13 cellular contexts compared by ENCODE assay signal in genomic region chr5:134252671-134253070, GRCh38. TPM values are rescaled to one million over a fixed set of nuclear protein-coding genes. Genes with fewer than 3 reads are reported as not detected.
A peak's percentile ranks its signal among the peaks of the same experiment; 100 is the strongest.
DNase-seq lines count a peak whose midpoint lies in the region; ATAC-seq and TF ChIP-seq lines count a peak whose summit lies in the region.
"Had no signal": no experiment of that assay in that cellular context is flagged by ENCODE, and none has a peak within 500 bp of the region (broad histone marks: within the 10 kb centered on the region; RNA-seq: fewer than 3 reads in every experiment).

No MANE protein-coding gene starts in this region.

- H3K36me3 ChIP-seq in fibroblast of lung (ENCODE audit: control insufficient read depth, insufficient read depth, low read length) (no peaks in the 10 kb centered on the region), osteoblast (ENCODE audit: insufficient read depth, low read length) (no peaks in the 10 kb centered on the region)

- ATAC-seq in HG02610 (IDR thresholded peaks at IDR 0.05; ENCODE audit: unreplicated experiment), result no peak
- ATAC-seq in GM18861 (IDR thresholded peaks at IDR 0.05; ENCODE audit: unreplicated experiment), result no peak
- ATAC-seq: activated naive CD8-positive, alpha-beta T cell treated with anti-CD3 and anti-CD28 coated beads, Interleukin-2, amount 50 U/mL, for 24 hours; sciatic nerve; T-cell had no signal

- H3K79me2 ChIP-seq in fibroblast of lung (ENCODE audit: control insufficient read depth, insufficient read depth, low read length) (no peaks in the 10 kb centered on the region), osteoblast (ENCODE audit: insufficient read depth, low read length) (no peaks in the 10 kb centered on the region)

- H3K4me2 ChIP-seq in fibroblast of lung (ENCODE audit: extremely low read depth, insufficient read depth, low read length) (no peak overlapping the region), osteoblast (ENCODE audit: insufficient read depth, low read length) (peak overlapping the region; percentile 37)

- H3K4me3 ChIP-seq in fibroblast of lung (replicated peaks in 1 of 4; ENCODE audit: control extremely low read depth in 1 of 4, insufficient read depth in 1 of 4, low read depth in 3 of 4, low read length in 4 of 4), result no peak overlapping the region
- H3K4me3 ChIP-seq in osteoblast (ENCODE audit: insufficient read depth, low read length), result no peak overlapping the region

- TF ChIP-seq CTCF in RWPE1 (conservative IDR thresholded peaks at IDR 0.05; ENCODE audit: low read depth) (no peak), fibroblast of lung (conservative IDR thresholded peaks at IDR 0.05 in 1 of 2, IDR thresholded peaks at IDR 0.05 in 1 of 2; ENCODE audit: low read depth in 1 of 2, low read length in 2 of 2) (no peak), osteoblast (IDR thresholded peaks at IDR 0.05; ENCODE audit: extremely low read depth, low read depth, low read length) (no peak)

- H4K20me1 ChIP-seq in fibroblast of lung (ENCODE audit: control insufficient read depth, extremely low read depth, insufficient read depth, low read length), result no peaks in the 10 kb centered on the region
- H4K20me1 ChIP-seq in osteoblast (ENCODE audit: insufficient read depth, low read length), result no peaks in the 10 kb centered on the region

- DNase-seq in ELR (ENCODE audit: low read depth) (peak; percentile 97), RWPE1 (ENCODE audit: low spot score) (peak; percentile 60), fibroblast of lung (ENCODE audit: low read depth in 2 of 2) (peak; percentile 70 to 92), osteoblast (ENCODE audit: insufficient read length, low spot score, missing footprints) (peak; percentile 79), GF-D8 (lab: John Stamatoyannopoulos, UW) (no peak), NCI-H2029 (lab: John Stamatoyannopoulos, UW) (no peak)
- DNase-seq: activated naive CD8-positive, alpha-beta T cell treated with anti-CD3 and anti-CD28 coated beads, Interleukin-2, amount 50 U/mL, for 24 hours; KBM-7; midbrain; T-cell had no signal

- no peak overlapping the region for H3K9ac ChIP-seq in fibroblast of lung (ENCODE audit: insufficient read depth, low read length)

- H3K27me3 ChIP-seq in fibroblast of lung (ENCODE audit: control insufficient read depth, insufficient read depth, low read length) (no peaks in the 10 kb centered on the region), osteoblast (ENCODE audit: insufficient read depth, low read length) (no peaks in the 10 kb centered on the region)

- CTCF ChIA-PET in RWPE1 (lab: Yijun Ruan, JAX), result no interaction called here

- H3K27ac ChIP-seq in RWPE1 (no peak overlapping the region), fibroblast of lung (ENCODE audit: insufficient read depth, low read length) (no peak overlapping the region), osteoblast (ENCODE audit: low read depth, low read length) (peak overlapping the region; percentile 43)

- H3K9me3 ChIP-seq in fibroblast of lung (ENCODE audit: control insufficient read depth, insufficient read depth, low read depth, low read length), result no peaks in the 10 kb centered on the region
- no peaks in the 10 kb centered on the region for H3K9me3 ChIP-seq in osteoblast (ENCODE audit: low read depth, low read length)

- peaks cover 11% of the 10 kb centered on the region for H3K4me1 ChIP-seq in fibroblast of lung (ENCODE audit: control insufficient read depth, extremely low read depth, insufficient read depth, low read length)
- H3K4me1 ChIP-seq in osteoblast (ENCODE audit: insufficient read depth, low read length), result peaks cover 26% of the 10 kb centered on the region

- H2AFZ ChIP-seq in fibroblast of lung (ENCODE audit: low read length) (peak overlapping the region; percentile 37), osteoblast (ENCODE audit: low read length) (no peak overlapping the region)

- POLR2A ChIA-PET in RWPE1 (lab: Yijun Ruan, JAX; ENCODE audit: low non-redundant PET), result no interaction called here

RNA-seq across cellular contexts. Expression of gene PPP2CA, which starts 26.8 kb away (rescaled TPM):
- total RNA-seq in fibroblast of lung (46.2 and 58.6 TPM in 2 replicates), osteoblast (44.2 and 55.4 TPM in 2 replicates)
- polyA plus RNA-seq in fibroblast of lung, result 191 and 220 TPM in 2 replicates
- polyA plus RNA-seq in fibroblast of lung (2012), result 151 and 193 TPM in 2 replicates
- 27.8 and 48.6 TPM in 2 replicates for polyA minus RNA-seq in fibroblast of lung (ENCODE audit: low replicate concordance)

Comparison
In these comparisons a context has a peak if more than half of its experiments do, and no peak if none do; other contexts are left out.
1. DNase-seq: peak in ELR (single experiment), RWPE1 (single experiment), fibroblast of lung (2 of 2) and osteoblast (single experiment); none in GF-D8 (single experiment) and NCI-H2029 (single experiment).